ENCODE assay signal across 29 cellular contexts in genomic region chr2:119421731-119422130, GRCh38. TPM values are rescaled to one million over a fixed set of nuclear protein-coding genes. Genes with fewer than 3 reads are reported as not detected.
"Had no signal": no experiment of that assay in that cellular context is flagged by ENCODE, and none has a peak within 500 bp of the region (broad histone marks: within the 10 kb centered on the region; RNA-seq: fewer than 3 reads in every experiment).

No MANE protein-coding gene starts in this region.

- H3K4me3 ChIP-seq: coronary artery, esophagus squamous epithelium had no signal

- H3K27me3 ChIP-seq: esophagus squamous epithelium had no signal

- ATAC-seq: activated CD4-positive, CD25-positive, alpha-beta regulatory T cell treated with anti-CD3 and anti-CD28 coated beads, Interleukin-2, amount 50 U/mL, for 24 hours; activated CD8-positive, alpha-beta T cell treated with anti-CD3 and anti-CD28 coated beads for 36 hours; activated T-cell treated with anti-CD3 and anti-CD28 coated beads, Interleukin-2, amount 50 U/mL, for 4 hours; activated T-helper 17 cell treated with anti-CD3 and anti-CD28 coated beads, Interleukin-2, amount 50 U/mL, for 72 hours; effector memory CD8-positive, alpha-beta T cell; T-helper 17 cell had no signal

- DNase-seq: activated B cell treated with CpG ODN at 0.5 μM for 24 hours; activated CD4-positive, alpha-beta T cell treated with anti-CD3 and anti-CD28 coated beads for 48 hours; activated CD4-positive, alpha-beta T cell treated with anti-CD3 and anti-CD28 coated beads, Interleukin-2, amount 50 U/mL, for 1 hour; activated CD4-positive, alpha-beta T cell treated with anti-CD3 and anti-CD28 coated beads, Interleukin-2, amount 50 U/mL, for 48 hours; activated CD8-positive, alpha-beta memory T cell treated with anti-CD3 and anti-CD28 coated beads for 24 hours; activated CD8-positive, alpha-beta T cell treated with anti-CD3 and anti-CD28 coated beads for 36 hours; activated effector memory CD4-positive, alpha-beta T cell treated with Interleukin-2 at 50 U/mL for 16 hours; activated gamma-delta T cell treated with Interleukin-2 at 50 U/mL for 16 hours; activated naive CD4-positive, alpha-beta T cell treated with anti-CD3 and anti-CD28 coated beads, Interleukin-2, amount 50 U/mL, for 16 hours; activated naive CD4-positive, alpha-beta T cell treated with Interleukin-2 at 50 U/mL for 16 hours; activated T-cell treated with anti-CD3 and anti-CD28 coated beads, Interleukin-2, amount 50 U/mL, for 4 hours; amniotic stem cell; anterior cingulate cortex; brain microvascular endothelial cell; dermis blood vessel endothelial cell; effector CD4-positive, alpha-beta T cell; effector memory CD8-positive, alpha-beta T cell; esophagus squamous epithelium; foreskin fibroblast; T-helper 1 cell; T-helper 17 cell; T1000; WERI-Rb-1 had no signal

- H3K27ac ChIP-seq: brain microvascular endothelial cell, coronary artery, epithelial cell of prostate, esophagus squamous epithelium, WERI-Rb-1 had no signal

- H3K36me3 ChIP-seq: brain microvascular endothelial cell, esophagus squamous epithelium, WERI-Rb-1 had no signal

RNA-seq across cellular contexts. Expression of gene TMEM37, which starts 9.9 kb away (rescaled TPM):
- total RNA-seq: activated CD8-positive, alpha-beta T cell treated with anti-CD3 and anti-CD28 coated beads for 36 hours; activated T-helper 17 cell treated with anti-CD3 and anti-CD28 coated beads, Interleukin-2, amount 50 U/mL, for 72 hours; bronchial epithelial cell; frontal cortex; T-helper 17 cell had no signal
